In genomic region chr14:81435048-81435577, GRCh38 we compare ENCODE assay signal across 8 cellular contexts. TPM values are rescaled to one million over a fixed set of nuclear protein-coding genes. Genes with fewer than 3 reads are reported as not detected.
DNase-seq lines count a peak whose midpoint lies in the region; ATAC-seq and TF ChIP-seq lines count a peak whose summit lies in the region.

No MANE protein-coding gene starts in this region.

- no peak for ATAC-seq in upper lobe of left lung (ENCODE audit: low FRiP score in 2 of 2)

- no peak for DNase-seq in activated naive CD4-positive, alpha-beta T cell (lab: John Stamatoyannopoulos, UW)
- DNase-seq in caudate nucleus (lab: John Stamatoyannopoulos, UW) (no peak), upper lobe of left lung (no peak), HT-29 (ENCODE audit: low spot score) (no peak), NCI-H146 treated with DMSO at 0.1 percent for 48 hours (lab: John Stamatoyannopoulos, UW; ENCODE audit: unreplicated experiment) (no peak), NCI-H187 treated with DMSO at 0.1 percent for 48 hours (lab: John Stamatoyannopoulos, UW) (no peak)

- no peaks in the 10 kb centered on the region for H3K36me3 ChIP-seq in upper lobe of left lung

- H3K4me3 ChIP-seq in mononuclear cell (ENCODE audit: low read length) (peak overlapping the region; percentile 18), upper lobe of left lung (peak overlapping the region; percentile 2 to 68 (median 62))

- 7 to 11% methylated on average over 14 of the region's 14 CpGs for WGBS in upper lobe of left lung, 2 donors

- TF ChIP-seq CTCF in upper lobe of left lung (IDR thresholded peaks at IDR 0.05): no peak

- H3K27ac ChIP-seq in caudate nucleus (ENCODE audit: low read depth, low read length) (peak overlapping the region; percentile 62), upper lobe of left lung (no peak overlapping the region)

- H3K27me3 Mint-ChIP-seq in activated naive CD4-positive, alpha-beta T cell treated with anti-CD3 and anti-CD28 coated beads, Interleukin-2, amount 50 U/mL, for 24 hours: peaks cover 53% of the 10 kb centered on the region

- TF ChIP-seq POLR2A in upper lobe of left lung (IDR thresholded peaks at IDR 0.05): no peak

- peak overlapping the region; percentile 36 for H3K27ac Mint-ChIP-seq in activated naive CD4-positive, alpha-beta T cell treated with anti-CD3 and anti-CD28 coated beads, Interleukin-2, amount 50 U/mL, for 24 hours

- peaks cover 16% of the 10 kb centered on the region for H3K4me1 Mint-ChIP-seq in activated naive CD4-positive, alpha-beta T cell treated with anti-CD3 and anti-CD28 coated beads, Interleukin-2, amount 50 U/mL, for 24 hours

- TF ChIP-seq EP300 in upper lobe of left lung (IDR thresholded peaks at IDR 0.05): no peak

- H3K4me1 ChIP-seq in mononuclear cell (ENCODE audit: insufficient read depth, low read length) (peaks cover 14% of the 10 kb centered on the region), upper lobe of left lung (peaks cover 14 to 21% (median 18%) of the 10 kb centered on the region in 4 donors)

- H3K27me3 ChIP-seq in mononuclear cell (ENCODE audit: insufficient read depth, low read length) (peaks cover 74% of the 10 kb centered on the region), upper lobe of left lung (peaks cover 0 to 10% (median 4%) of the 10 kb centered on the region in 4 donors)

- H3K4me3 Mint-ChIP-seq in activated naive CD4-positive, alpha-beta T cell treated with anti-CD3 and anti-CD28 coated beads, Interleukin-2, amount 50 U/mL, for 24 hours: peak overlapping the region; percentile 81

- H3K9me3 ChIP-seq in mononuclear cell (ENCODE audit: low read depth, low read length) (no peaks in the 10 kb centered on the region), upper lobe of left lung (no peaks in the 10 kb centered on the region)

- H3K9me3 Mint-ChIP-seq in activated naive CD4-positive, alpha-beta T cell treated with anti-CD3 and anti-CD28 coated beads, Interleukin-2, amount 50 U/mL, for 24 hours: no peaks in the 10 kb centered on the region

- H3K36me3 Mint-ChIP-seq in activated naive CD4-positive, alpha-beta T cell treated with anti-CD3 and anti-CD28 coated beads, Interleukin-2, amount 50 U/mL, for 24 hours: no peaks in the 10 kb centered on the region

RNA-seq across cellular contexts. Expression of gene STON2, which starts 35.0 kb away (rescaled TPM):
- 25.9 TPM for total RNA-seq in mononuclear cell
- 10 to 100 TPM; 22.3 to 34.8 (median 26.7) TPM for total RNA-seq in upper lobe of left lung
- 1.6 and 3.5 TPM in 2 replicates for total RNA-seq in HT-29 (2014; rRNA removed; shearing (Covaris generic))
